In the genomic region with DNA sequence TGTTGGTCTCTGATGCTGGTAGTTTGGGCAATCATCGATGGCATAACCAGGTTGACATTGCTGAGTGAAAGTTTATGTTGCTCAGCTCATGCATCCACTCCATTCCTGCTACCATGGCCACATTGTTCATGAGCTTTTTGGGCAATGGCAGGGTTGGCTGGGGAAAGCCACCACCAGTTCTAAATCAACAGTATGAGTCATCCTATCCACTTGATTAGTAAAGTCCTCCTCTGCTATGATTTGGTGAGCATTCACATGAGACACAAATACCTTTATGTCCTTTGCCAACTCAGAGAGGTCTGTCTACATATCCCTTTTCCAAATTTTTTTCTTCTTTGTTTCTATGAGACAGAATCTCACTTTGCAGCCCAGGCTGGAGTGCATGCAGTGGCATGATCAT, we compare ENCODE assay signal across 18 cellular contexts.
"Had no signal": no experiment of that assay in that cellular context is flagged by ENCODE, and none has a peak within 500 bp of the region (broad histone marks: within the 10 kb centered on the region; RNA-seq: fewer than 3 reads in every experiment).

No MANE protein-coding gene starts in this region.

- H3K4me1 ChIP-seq: gastroesophageal sphincter, left ventricle myocardium inferior, lower lobe of right lung, parathyroid adenoma, psoas muscle, right lobe of liver, suprapubic skin, thyroid gland had no signal

- DNase-seq: erythroblast; glutamatergic neuron; islet precursor cell; left ventricle myocardium inferior; lower lobe of right lung; psoas muscle; retina; right lobe of liver; stimulated activated CD4-positive, alpha-beta T cell treated with anti-CD3 and anti-CD28 coated beads, Interleukin-4, amount 100 ng/mL, for 1 hour; stimulated activated CD8-positive, alpha-beta memory T cell treated with anti-CD3 and anti-CD28 coated beads, Interleukin-4, amount 100 ng/mL, for 48 hours; stimulated activated naive CD8-positive, alpha-beta T cell treated with anti-CD3 and anti-CD28 coated beads, Interleukin-15, Interleukin-2, amounts not matched to agents 100 U/mL and 50 U/mL, for 24 hours; thyroid gland had no signal

- ATAC-seq: gastroesophageal sphincter; lower lobe of right lung; natural killer cell treated with Interleukin-12 subunit alpha and Interleukin-12 subunit beta and Interleukin-15 and Interleukin-18, amount 100 ng/mL, for 72 hours; psoas muscle; right lobe of liver; stimulated activated effector memory CD8-positive, alpha-beta T cell treated with anti-CD3 and anti-CD28 coated beads, Interleukin-12 subunit alpha, Interleukin-12 subunit beta, amount 100 ng/mL, for 72 hours; stimulated activated naive CD8-positive, alpha-beta T cell treated with anti-CD3 and anti-CD28 coated beads, Interleukin-15, Interleukin-2, amounts not matched to agents 100 U/mL and 50 U/mL, for 24 hours had no signal

- H3K27ac ChIP-seq: gastroesophageal sphincter, left ventricle myocardium inferior, lower lobe of right lung, neural progenitor cell, parathyroid adenoma, psoas muscle, right lobe of liver, suprapubic skin, thyroid gland had no signal

- H3K27me3 ChIP-seq: gastroesophageal sphincter, neural progenitor cell, right lobe of liver, suprapubic skin, thyroid gland had no signal

- H3K4me3 ChIP-seq: gastroesophageal sphincter, left ventricle myocardium inferior, lower lobe of right lung, neural progenitor cell, psoas muscle, right lobe of liver, suprapubic skin, thyroid gland had no signal

- H3K36me3 ChIP-seq: gastroesophageal sphincter, left ventricle myocardium inferior, lower lobe of right lung, neural progenitor cell, right lobe of liver, suprapubic skin, thyroid gland had no signal
